Comparison of ENCODE assay signal across 12 cellular contexts in genomic region chr20:25233016-25233772, GRCh38. TPM values are rescaled to one million over a fixed set of nuclear protein-coding genes. Genes with fewer than 3 reads are reported as not detected.
DNase-seq lines count a peak whose midpoint lies in the region; ATAC-seq, FAIRE-seq and TF ChIP-seq lines count a peak whose summit lies in the region.
"Had no signal": no experiment of that assay in that cellular context is flagged by ENCODE, and none has a peak within 500 bp of the region (broad histone marks: within the 10 kb centered on the region; RNA-seq: fewer than 3 reads in every experiment).

No MANE protein-coding gene starts in this region.

- H3K27ac ChIP-seq in A549 (peak overlapping the region; percentile 95 to 97), mammary epithelial cell (ENCODE audit: insufficient read depth, low read depth, low read length) (peak overlapping the region; percentile 71), right lobe of liver (no peak overlapping the region)
- H3K27ac ChIP-seq: BLaER1, neutrophil had no signal

- TF ChIP-seq POLR2A in A549 (IDR thresholded peaks at IDR 0.05; ENCODE audit: low read length) (peak; percentile 30; the same call in 1 of the 2 replicates), right lobe of liver (IDR thresholded peaks at IDR 0.05) (no peak)

- TF ChIP-seq CTCF in A549 (IDR thresholded peaks at IDR 0.05) (no peak), mammary epithelial cell (conservative IDR thresholded peaks at IDR 0.05 in 1 of 2, IDR thresholded peaks at IDR 0.05 in 1 of 2; ENCODE audit: extremely low read depth in 1 of 2, insufficient read depth in 1 of 2, low read depth in 1 of 2, low read length in 2 of 2) (no peak), right lobe of liver (IDR thresholded peaks at IDR 0.05) (no peak)

- no peaks in the 10 kb centered on the region for H3K79me2 ChIP-seq in mammary epithelial cell (ENCODE audit: insufficient read depth, low read length)

- H3K4me3 ChIP-seq in A549 (peak overlapping the region; percentile 20; the same call in 1 of the 3 replicates), mammary epithelial cell (replicated peaks in 1 of 3; ENCODE audit: insufficient read depth in 1 of 3, low read depth in 2 of 3, low read length in 3 of 3) (no peak overlapping the region), right lobe of liver (no peak overlapping the region)
- H3K4me3 ChIP-seq: BLaER1 had no signal

- no peaks in the 10 kb centered on the region for H3K36me3 Mint-ChIP-seq in activated CD8-positive, alpha-beta memory T cell treated with anti-CD3 and anti-CD28 coated beads, Interleukin-2, amount 10 ng/mL, durations not matched to agents 7 days and 5 days

- peak overlapping the region; percentile 0 for H2AFZ ChIP-seq in mammary epithelial cell (ENCODE audit: low read depth, low read length)

- H3K27me3 Mint-ChIP-seq in activated CD8-positive, alpha-beta memory T cell treated with anti-CD3 and anti-CD28 coated beads, Interleukin-2, amount 10 ng/mL, durations not matched to agents 7 days and 5 days, result peaks cover 4% of the 10 kb centered on the region

- POLR2A ChIA-PET in A549 (lab: Yijun Ruan, JAX), result interaction anchor here (0.7 to 8.8 kb wide), 8 partner anchors 9 to 67 kb away, joined by 3 to 60 read pairs (median 4); partner anchors contain the start of genes ENTPD6 and PYGB

- H3K4me1 ChIP-seq in A549 (peaks cover 76% of the 10 kb centered on the region), mammary epithelial cell (ENCODE audit: insufficient read depth, low read length) (peaks cover 59% of the 10 kb centered on the region), right lobe of liver (peaks cover 0 to 14% (median 6%) of the 10 kb centered on the region in 4 donors)

- peaks cover 11% of the 10 kb centered on the region for H3K4me1 Mint-ChIP-seq in activated CD8-positive, alpha-beta memory T cell treated with anti-CD3 and anti-CD28 coated beads, Interleukin-2, amount 10 ng/mL, durations not matched to agents 7 days and 5 days

- dilution Hi-C loops in mammary epithelial cell (cut with HindIII; ENCODE audit: low sequenced_read_pairs), result no loop called here

- H3K9me3 Mint-ChIP-seq in activated CD8-positive, alpha-beta memory T cell treated with anti-CD3 and anti-CD28 coated beads, Interleukin-2, amount 10 ng/mL, durations not matched to agents 7 days and 5 days (ENCODE audit: low read depth), result no peaks in the 10 kb centered on the region
- H3K9me3 Mint-ChIP-seq: activated naive CD8-positive, alpha-beta T cell treated with anti-CD3 and anti-CD28 coated beads, Interleukin-2, amount 50 U/mL, for 24 hours had no signal

- WGBS in A549 (ENCODE audit: missing lambda C conversion rate), result 5% methylated on average over 10 of the region's 10 CpGs
- WGBS in mammary epithelial cell (ENCODE audit: low coverage, missing lambda C conversion rate), result 76% methylated on average over 7 of the region's 10 CpGs
- 19% methylated on average over 9 of the region's 10 CpGs for WGBS in right lobe of liver (ENCODE audit: insufficient coverage, low coverage, low lambda C conversion rate, missing lambda C conversion rate)

- intact Hi-C loops in mammary epithelial cell (cut with micrococcal nuclease) (no loop called here), right lobe of liver (cut with DNase I) (no loop called here)

- peak; percentile 62 to 77; a peak in 2 of 5 replicates for TF ChIP-seq EP300 in A549 (IDR thresholded peaks at IDR 0.05)

- TF ChIP-seq RAD21 in A549 (conservative IDR thresholded peaks at IDR 0.05 in 1 of 2, IDR thresholded peaks at IDR 0.05 in 1 of 2), result peak; percentile 5 to 35; a peak in 1 of 5 replicates

- peak; percentile 70 to 81 for ATAC-seq in A549
- ATAC-seq in right lobe of liver, result peak; percentile 87 to 98 (median 94)
- no peak for ATAC-seq in activated CD8-positive, alpha-beta memory T cell treated with anti-CD3 and anti-CD28 coated beads, Interleukin-2, amount 10 ng/mL, durations not matched to agents 7 days and 5 days
- ATAC-seq in HG03135 (IDR thresholded peaks at IDR 0.05; ENCODE audit: unreplicated experiment), result no peak
- no peak for ATAC-seq in GM19397 (IDR thresholded peaks at IDR 0.05; ENCODE audit: unreplicated experiment)
- ATAC-seq: activated naive CD8-positive, alpha-beta T cell treated with anti-CD3 and anti-CD28 coated beads, Interleukin-2, amount 50 U/mL, for 24 hours had no signal

- in situ Hi-C loops in mammary epithelial cell (cut with MboI; ENCODE audit: low sequenced_read_pairs in 2 of 2), result no loop called here

- peak; percentile 92 to 95 for DNase-seq in A549 (ENCODE audit: low read depth in 1 of 2, low spot score in 1 of 2)
- DNase-seq in M059J (ENCODE audit: low read depth), result peak; percentile 87
- DNase-seq in mammary epithelial cell, result peak; percentile 81
- DNase-seq in right lobe of liver, result peak; percentile 85 to 89 (median 86)
- DNase-seq in NK-92 treated with Interleukin-12 subunit alpha and Interleukin-12 subunit beta, amount 100 ng/mL, for 24 hours (lab: John Stamatoyannopoulos, UW), result no peak
- no peak for DNase-seq in activated CD8-positive, alpha-beta memory T cell treated with anti-CD3 and anti-CD28 coated beads, Interleukin-2, amount 10 ng/mL, durations not matched to agents 7 days and 5 days
- DNase-seq: activated naive CD8-positive, alpha-beta T cell treated with anti-CD3 and anti-CD28 coated beads, Interleukin-2, amount 50 U/mL, for 24 hours had no signal

- H3K9ac ChIP-seq in mammary epithelial cell (ENCODE audit: insufficient read depth, low read length), result peak overlapping the region; percentile 8
- H3K9ac ChIP-seq: BLaER1 had no signal

- CTCF ChIA-PET in A549 (lab: Yijun Ruan, JAX) (interaction anchor here (0.6 to 18.2 kb wide), 10 partner anchors 9 to 239 kb away, joined by 3 to 300 read pairs (median 6); partner anchors contain the start of gene PYGB), mammary epithelial cell (lab: Charles Lee; ENCODE audit: low non-redundant PET) (interaction anchor here (0.6 kb wide), 1 partner anchor 14 kb away, joined by 3 read pairs; no protein-coding TSS in a partner anchor)
- CTCF ChIA-PET in activated CD8-positive, alpha-beta memory T cell treated with anti-CD3 and anti-CD28 coated beads, Interleukin-2, amount 10 ng/mL, durations not matched to agents 7 days and 5 days (lab: Charles Lee), result interaction anchor here (1.1 kb wide), 1 partner anchor 13 kb away, joined by 3 read pairs; no protein-coding TSS in a partner anchor

- H4K20me1 ChIP-seq in mammary epithelial cell (ENCODE audit: insufficient read depth, low read length), result no peaks in the 10 kb centered on the region
- H4K20me1 ChIP-seq: BLaER1 had no signal

- FAIRE-seq in A549 (lab: Jason Lieb, UNC), result peak; percentile 97
- FAIRE-seq: H1 had no signal

- H3K27ac Mint-ChIP-seq in activated CD8-positive, alpha-beta memory T cell treated with anti-CD3 and anti-CD28 coated beads, Interleukin-2, amount 10 ng/mL, durations not matched to agents 7 days and 5 days, result no peak overlapping the region
- H3K27ac Mint-ChIP-seq: activated naive CD8-positive, alpha-beta T cell treated with anti-CD3 and anti-CD28 coated beads, Interleukin-2, amount 50 U/mL, for 24 hours had no signal

- BruUV-seq in mammary epithelial cell (replicated peaks; lab: Mats Ljungman, UMichigan), result no TSS peak

- H3K4me3 Mint-ChIP-seq in activated CD8-positive, alpha-beta memory T cell treated with anti-CD3 and anti-CD28 coated beads, Interleukin-2, amount 10 ng/mL, durations not matched to agents 7 days and 5 days, result no peak overlapping the region
- H3K4me3 Mint-ChIP-seq: activated naive CD8-positive, alpha-beta T cell treated with anti-CD3 and anti-CD28 coated beads, Interleukin-2, amount 50 U/mL, for 24 hours had no signal

- H3K4me2 ChIP-seq in A549 (peak overlapping the region; percentile 74), mammary epithelial cell (ENCODE audit: insufficient read depth, low read depth, low read length) (peak overlapping the region; percentile 2)
- H3K4me2 ChIP-seq: BLaER1 had no signal

- H3K27me3 ChIP-seq in mammary epithelial cell (ENCODE audit: insufficient read depth, low read length), result no peaks in the 10 kb centered on the region
- H3K27me3 ChIP-seq in right lobe of liver, result no peaks in the 10 kb centered on the region
- H3K27me3 ChIP-seq: BLaER1 had no signal

- H3K36me3 ChIP-seq in mammary epithelial cell (ENCODE audit: insufficient read depth, low read length) (no peaks in the 10 kb centered on the region), right lobe of liver (no peaks in the 10 kb centered on the region)
- H3K36me3 ChIP-seq: BLaER1, neutrophil had no signal

- H3K9me3 ChIP-seq in A549 (no peaks in the 10 kb centered on the region), mammary epithelial cell (replicated peaks; ENCODE audit: insufficient read depth, low read length) (no peaks in the 10 kb centered on the region), right lobe of liver (no peaks in the 10 kb centered on the region)
- H3K9me3 ChIP-seq: BLaER1, neutrophil had no signal

TF ChIP-seq in A549, 52 proteins besides CTCF, POLR2A, EP300 and RAD21 (continues in another document):
- no peak for TF ChIP-seq ZC3H11A (IDR thresholded peaks at IDR 0.05)
- TF ChIP-seq MYC (IDR thresholded peaks at IDR 0.05; ENCODE audit: borderline replicate concordance, low read length), result 0 out of 2 replicates have a peak, but pooled peaks have one; percentile 21

RNA-seq across cellular contexts. Expression of gene PYGB, which starts 14.7 kb away (rescaled TPM):
- 100 and 113 TPM in 2 replicates for polyA plus RNA-seq in A549 (2011; rRNA removed)
- polyA plus RNA-seq in A549 (2012; cell fraction: cytosol; rRNA removed), result 80.7 and 98.5 TPM in 2 replicates
- 252 and 288 TPM in 2 replicates for polyA plus RNA-seq in A549 (2012; cell fraction: nucleus; rRNA removed)
- 85.5 to 93.7 TPM (median 93.2 TPM) in 3 replicates for polyA plus RNA-seq in A549 (2017; fragmentation: RNase III; extraction: RNeasy Plus Mini Kit Qiagen cat#74134 plus additional on column Dnase treatment)
- polyA minus RNA-seq in A549 (2011; rRNA and poly(A)+ RNA removed), result 178 and 188 TPM in 2 replicates
- 94.7 and 131 TPM in 2 replicates for total RNA-seq in M059J (2014; rRNA removed; shearing (Covaris generic))
- total RNA-seq in mammary epithelial cell, result 1,000 to 10,000 TPM in 1 of 2 donors, 100 to 1,000 TPM in 1; 475 to 1,432 TPM
- polyA plus RNA-seq in mammary epithelial cell, result 284 TPM
- polyA minus RNA-seq in mammary epithelial cell, result 595 TPM
- 10 to 100 TPM in 3 of 6 experiments, 1 to 10 TPM in 3; 6.6 to 27.4 (median 13.2) TPM for total RNA-seq in right lobe of liver
- total RNA-seq in activated CD8-positive, alpha-beta memory T cell treated with anti-CD3 and anti-CD28 coated beads, Interleukin-2, amount 10 ng/mL, durations not matched to agents 7 days and 5 days, result 10 to 100 TPM; 28.4 to 36.8 TPM

RNA-seq across cellular contexts. Expression of gene ENTPD6, which starts 37.7 kb away (rescaled TPM):
- polyA plus RNA-seq in A549 (2011; rRNA removed), result 85.7 and 95.4 TPM in 2 replicates
- polyA plus RNA-seq in A549 (2012; cell fraction: cytosol; rRNA removed), result 121 and 136 TPM in 2 replicates
- polyA plus RNA-seq in A549 (2012; cell fraction: nucleus; rRNA removed), result 433 and 486 TPM in 2 replicates
- 86.9 to 90.0 TPM (median 87.0 TPM) in 3 replicates for polyA plus RNA-seq in A549 (2017; fragmentation: RNase III; extraction: RNeasy Plus Mini Kit Qiagen cat#74134 plus additional on column Dnase treatment)
- 77.7 and 83.6 TPM in 2 replicates for polyA minus RNA-seq in A549 (2011; rRNA and poly(A)+ RNA removed)
- total RNA-seq in M059J (2014; rRNA removed; shearing (Covaris generic)), result 57.9 and 67.9 TPM in 2 replicates
- 100 to 1,000 TPM in 1 of 2 donors, 10 to 100 TPM in 1; 82.9 to 130 TPM for total RNA-seq in mammary epithelial cell
- 127 TPM for polyA plus RNA-seq in mammary epithelial cell
- 195 TPM for polyA minus RNA-seq in mammary epithelial cell
- total RNA-seq in right lobe of liver, result 10 to 100 TPM; 28.8 to 48.4 (median 34.6) TPM
- 10 to 100 TPM; 37.6 to 42.0 TPM for total RNA-seq in activated CD8-positive, alpha-beta memory T cell treated with anti-CD3 and anti-CD28 coated beads, Interleukin-2, amount 10 ng/mL, durations not matched to agents 7 days and 5 days

Comparison
In these comparisons a context has a peak if more than half of its experiments do, and no peak if none do; other contexts are left out.
1. ATAC-seq: peak in A549 (2 of 2) and right lobe of liver (4 of 4); none in activated CD8-positive, alpha-beta memory T cell treated with anti-CD3 and anti-CD28 coated beads, Interleukin-2, amount 10 ng/mL, durations not matched to agents 7 days and 5 days (single experiment), HG03135 (single experiment) and GM19397 (single experiment).
2. DNase-seq: peak in A549 (2 of 2), M059J (single experiment), mammary epithelial cell (single experiment) and right lobe of liver (3 of 3); none in NK-92 treated with Interleukin-12 subunit alpha and Interleukin-12 subunit beta, amount 100 ng/mL, for 24 hours (single experiment) and activated CD8-positive, alpha-beta memory T cell treated with anti-CD3 and anti-CD28 coated beads, Interleukin-2, amount 10 ng/mL, durations not matched to agents 7 days and 5 days (single experiment).
3. H3K27ac ChIP-seq: peak in A549 (2 of 2) and mammary epithelial cell (single experiment); none in right lobe of liver (0 of 3).